ENCODE assay signal across 17 cellular contexts in the genomic region with DNA sequence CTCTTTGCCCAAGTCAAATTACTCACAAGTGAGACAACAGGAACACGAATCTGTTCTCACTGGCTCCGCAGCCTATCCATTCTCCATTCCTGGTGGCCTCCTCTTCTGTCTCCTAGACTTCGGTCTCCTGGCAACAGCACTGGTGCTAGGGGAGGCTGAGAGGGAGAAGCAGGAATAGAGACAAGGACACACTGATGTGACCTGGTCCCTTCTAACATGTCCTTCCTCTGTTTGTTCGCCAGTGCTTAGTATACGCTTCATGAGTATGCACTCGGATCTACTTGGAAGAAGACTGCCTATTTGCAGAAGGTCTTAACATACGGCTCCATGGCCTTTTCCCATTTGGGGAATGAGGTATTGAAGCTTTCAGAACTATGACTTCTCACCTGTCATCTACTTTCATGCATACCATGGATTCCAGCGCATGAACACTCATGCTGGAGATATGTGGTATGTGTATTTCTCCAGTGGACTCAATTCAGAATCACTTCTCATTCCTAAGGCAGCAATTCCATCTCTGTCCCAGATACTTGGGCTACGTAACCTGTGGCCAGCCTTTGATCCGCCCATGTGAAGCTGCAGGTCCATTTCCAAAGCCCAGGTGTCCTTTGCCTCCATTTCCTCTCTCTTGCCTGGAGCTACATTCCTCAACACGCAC. TPM values are rescaled to one million over a fixed set of nuclear protein-coding genes. Genes with fewer than 3 reads are reported as not detected.
DNase-seq lines count a peak whose midpoint lies in the region; ATAC-seq, FAIRE-seq and TF ChIP-seq lines count a peak whose summit lies in the region.
"Had no signal": no experiment of that assay in that cellular context is flagged by ENCODE, and none has a peak within 500 bp of the region (broad histone marks: within the 10 kb centered on the region; RNA-seq: fewer than 3 reads in every experiment).

No MANE protein-coding gene starts in this region.

- no peaks in the 10 kb centered on the region for H3K36me3 ChIP-seq in RWPE2 (ENCODE audit: low read depth)
- no peaks in the 10 kb centered on the region for H3K36me3 ChIP-seq in keratinocyte (ENCODE audit: control insufficient read depth in 2 of 2, extremely low read depth in 1 of 2, insufficient read depth in 2 of 2, low read length in 2 of 2)

- no peak overlapping the region for H2AFZ ChIP-seq in keratinocyte (ENCODE audit: control insufficient read depth, low read length)

- peak; percentile 95 for ATAC-seq in RWPE2 (ENCODE audit: low read depth)
- no peak for ATAC-seq in T-helper 17 cell
- ATAC-seq: activated CD8-positive, alpha-beta T cell treated with anti-CD3 and anti-CD28 coated beads, Interleukin-2, amount 10 ng/mL, durations not matched to agents 7 days and 5 days; CD8-positive, alpha-beta T cell had no signal

- no peak overlapping the region for H3K27ac Mint-ChIP-seq in activated naive CD4-positive, alpha-beta T cell treated with anti-CD3 and anti-CD28 coated beads for 36 hours
- H3K27ac Mint-ChIP-seq in T-helper 17 cell = no peak overlapping the region
- H3K27ac Mint-ChIP-seq: activated CD8-positive, alpha-beta T cell treated with anti-CD3 and anti-CD28 coated beads, Interleukin-2, amount 10 ng/mL, durations not matched to agents 7 days and 5 days; CD8-positive, alpha-beta T cell had no signal

- no peaks in the 10 kb centered on the region for H3K27me3 Mint-ChIP-seq in activated naive CD4-positive, alpha-beta T cell treated with anti-CD3 and anti-CD28 coated beads for 36 hours (ENCODE audit: low read depth)
- H3K27me3 Mint-ChIP-seq in T-helper 17 cell = peaks cover 21% of the 10 kb centered on the region

- H3K9me3 Mint-ChIP-seq in activated naive CD4-positive, alpha-beta T cell treated with anti-CD3 and anti-CD28 coated beads for 36 hours = no peaks in the 10 kb centered on the region
- H3K9me3 Mint-ChIP-seq: CD8-positive, alpha-beta T cell had no signal

- H3K4me3 Mint-ChIP-seq in activated naive CD4-positive, alpha-beta T cell treated with anti-CD3 and anti-CD28 coated beads for 36 hours = no peak overlapping the region
- H3K4me3 Mint-ChIP-seq in T-helper 17 cell = no peak overlapping the region
- H3K4me3 Mint-ChIP-seq: activated CD8-positive, alpha-beta T cell treated with anti-CD3 and anti-CD28 coated beads, Interleukin-2, amount 10 ng/mL, durations not matched to agents 7 days and 5 days; CD8-positive, alpha-beta T cell had no signal

- no peaks in the 10 kb centered on the region for H4K20me1 ChIP-seq in keratinocyte (ENCODE audit: control insufficient read depth, extremely low read depth, insufficient read depth, low read length)

- H3K9me3 ChIP-seq in RWPE2 (ENCODE audit: severe bottlenecking) (no peaks in the 10 kb centered on the region), keratinocyte (ENCODE audit: control insufficient read depth, low read depth, low read length) (no peaks in the 10 kb centered on the region), T-helper 17 cell (ENCODE audit: control insufficient read depth, low read length, poor library complexity, severe bottlenecking) (no peaks in the 10 kb centered on the region)

- peak overlapping the region; percentile 31 for H3K27ac ChIP-seq in RWPE2 (ENCODE audit: poor library complexity, severe bottlenecking)
- no peak overlapping the region for H3K27ac ChIP-seq in keratinocyte (ENCODE audit: control insufficient read depth, insufficient read depth, low read length)

- H3K27me3 ChIP-seq in RWPE2 (ENCODE audit: insufficient read depth, poor library complexity, severe bottlenecking) (no peaks in the 10 kb centered on the region), keratinocyte (ENCODE audit: control insufficient read depth, extremely low read depth, insufficient read depth, low read length) (no peaks in the 10 kb centered on the region)

- dilution Hi-C loops in keratinocyte (cut with MboI; ENCODE audit: extremely low pct_ligation_motif_present, low sequenced_read_pairs) = no loop called here

- H3K36me3 Mint-ChIP-seq in activated naive CD4-positive, alpha-beta T cell treated with anti-CD3 and anti-CD28 coated beads for 36 hours (ENCODE audit: low read depth) = no peaks in the 10 kb centered on the region
- H3K36me3 Mint-ChIP-seq in T-helper 17 cell (ENCODE audit: low read depth) = no peaks in the 10 kb centered on the region
- H3K36me3 Mint-ChIP-seq: CD8-positive, alpha-beta T cell had no signal

- peak overlapping the region; percentile 17 for H3K4me2 ChIP-seq in keratinocyte (ENCODE audit: control insufficient read depth, extremely low read depth, insufficient read depth, low read depth, low read length)

- CTCF ChIA-PET in activated naive CD4-positive, alpha-beta T cell treated with anti-CD3 and anti-CD28 coated beads for 36 hours (lab: Charles Lee) = interaction anchor here (0.5 kb wide), 1 partner anchor 237 kb away, joined by 3 read pairs; no protein-coding TSS in a partner anchor

- intact Hi-C loops in activated naive CD4-positive, alpha-beta T cell treated with anti-CD3 and anti-CD28 coated beads for 36 hours (cut with micrococcal nuclease) = no loop called here

- H3K9me1 ChIP-seq in keratinocyte (ENCODE audit: control insufficient read depth, extremely low read depth, insufficient read depth, low read length) = peaks cover 3% of the 10 kb centered on the region

- H3K4me1 ChIP-seq in RWPE2 (ENCODE audit: insufficient read depth, poor library complexity, severe bottlenecking) (peaks cover 4% of the 10 kb centered on the region), keratinocyte (ENCODE audit: control insufficient read depth, extremely low read depth, insufficient read depth, low read length) (peaks cover 12% of the 10 kb centered on the region)

- peak; percentile 97 for FAIRE-seq in keratinocyte (lab: Jason Lieb, UNC)
- FAIRE-seq: colon had no signal

- no peak overlapping the region for H3K4me3 ChIP-seq in RWPE2 (ENCODE audit: severe bottlenecking)
- no peak overlapping the region for H3K4me3 ChIP-seq in keratinocyte (ENCODE audit: control insufficient read depth in 2 of 3, extremely low read depth in 1 of 3, insufficient read depth in 2 of 3, low read depth in 1 of 3, low read length in 3 of 3)

- H3K79me2 ChIP-seq in keratinocyte (ENCODE audit: control insufficient read depth, insufficient read depth, low read length) = no peaks in the 10 kb centered on the region

- TF ChIP-seq CTCF in RWPE2 (IDR thresholded peaks at IDR 0.05; ENCODE audit: poor library complexity, severe bottlenecking) (no peak), keratinocyte (optimal IDR thresholded peaks at IDR 0.05 in 1 of 3, IDR thresholded peaks at IDR 0.05 in 1 of 3, conservative IDR thresholded peaks at IDR 0.05 in 1 of 3; ENCODE audit: extremely low read depth in 1 of 3, insufficient read depth in 2 of 3, low read length in 3 of 3) (no peak)

- no peaks in the 10 kb centered on the region for H3K4me1 Mint-ChIP-seq in activated naive CD4-positive, alpha-beta T cell treated with anti-CD3 and anti-CD28 coated beads for 36 hours (ENCODE audit: low read depth)
- peaks cover 7% of the 10 kb centered on the region for H3K4me1 Mint-ChIP-seq in T-helper 17 cell

- peak; percentile 41 for DNase-seq in A172 (ENCODE audit: low spot score)
- peak; percentile 14 for DNase-seq in HCEC 1CT
- DNase-seq in RWPE2 (ENCODE audit: low spot score) = no peak
- DNase-seq in keratinocyte (ENCODE audit: low read depth, low spot score) = peak; percentile 84
- no peak for DNase-seq in activated naive CD4-positive, alpha-beta T cell treated with anti-CD3 and anti-CD28 coated beads for 36 hours
- DNase-seq in NCI-H2081 (lab: John Stamatoyannopoulos, UW) = no peak
- DNase-seq in T-helper 17 cell = no peak
- DNase-seq in NCI-H1105 (lab: John Stamatoyannopoulos, UW) = no peak
- DNase-seq: activated CD8-positive, alpha-beta T cell treated with anti-CD3 and anti-CD28 coated beads, Interleukin-2, amount 10 ng/mL, durations not matched to agents 7 days and 5 days; amniotic stem cell; CD8-positive, alpha-beta T cell; GF-D8; Kasumi-1; NCI-H1694; OCI-M1; stimulated activated naive CD4-positive, alpha-beta T cell had no signal

- H3K9ac ChIP-seq in keratinocyte (ENCODE audit: control insufficient read depth, extremely low read depth, insufficient read depth, low read length) = no peak overlapping the region

RNA-seq across cellular contexts. Expression of gene BHLHE41, which starts 33.9 kb away (rescaled TPM):
- total RNA-seq in A172 (2014; rRNA removed; shearing (Covaris generic)) = 0.21 and 0.41 TPM in 2 replicates
- 1.4 to 6.0 TPM (median 1.7 TPM) in 3 replicates for polyA plus RNA-seq in keratinocyte
- 7.2 TPM for polyA plus RNA-seq in keratinocyte (2011; ENCODE audit: low read depth)
- polyA plus RNA-seq in keratinocyte (2011; cell fraction: cytosol; rRNA removed) = 1.7 TPM in 2 replicates
- polyA plus RNA-seq in keratinocyte (2011; cell fraction: nucleus; rRNA removed) = 5.4 and 6.0 TPM in 2 replicates
- polyA plus RNA-seq in keratinocyte (2012; ENCODE audit: low replicate concordance) = 3.9 and 4.1 TPM in 2 replicates
- 1.1 to 21.2 TPM (median 2.3 TPM) in 3 replicates for polyA minus RNA-seq in keratinocyte
- polyA minus RNA-seq in keratinocyte (2011; cell fraction: cytosol; rRNA and poly(A)+ RNA removed) = not detected
- polyA minus RNA-seq in keratinocyte (2011; cell fraction: nucleus; rRNA and poly(A)+ RNA removed) = 0.53 and 5.0 TPM in 2 replicates
- not detected for total RNA-seq in activated naive CD4-positive, alpha-beta T cell treated with anti-CD3 and anti-CD28 coated beads for 36 hours
- under 1 TPM in 1 of 2 donors, not detected in 1; 0.37 TPM for total RNA-seq in T-helper 17 cell
- total RNA-seq: activated CD8-positive, alpha-beta T cell treated with anti-CD3 and anti-CD28 coated beads, Interleukin-2, amount 10 ng/mL, durations not matched to agents 7 days and 5 days; CD8-positive, alpha-beta T cell had no signal

Comparison
In these comparisons a context has a peak if more than half of its experiments do, and no peak if none do; other contexts are left out.
1. DNase-seq: peak in A172 (single experiment), HCEC 1CT (single experiment) and keratinocyte (single experiment); none in RWPE2 (single experiment), activated naive CD4-positive, alpha-beta T cell treated with anti-CD3 and anti-CD28 coated beads for 36 hours (single experiment), NCI-H2081 (0 of 2), T-helper 17 cell (0 of 3) and NCI-H1105 (single experiment).